Comparison of ENCODE assay signal across 21 cellular contexts in the genomic region with DNA sequence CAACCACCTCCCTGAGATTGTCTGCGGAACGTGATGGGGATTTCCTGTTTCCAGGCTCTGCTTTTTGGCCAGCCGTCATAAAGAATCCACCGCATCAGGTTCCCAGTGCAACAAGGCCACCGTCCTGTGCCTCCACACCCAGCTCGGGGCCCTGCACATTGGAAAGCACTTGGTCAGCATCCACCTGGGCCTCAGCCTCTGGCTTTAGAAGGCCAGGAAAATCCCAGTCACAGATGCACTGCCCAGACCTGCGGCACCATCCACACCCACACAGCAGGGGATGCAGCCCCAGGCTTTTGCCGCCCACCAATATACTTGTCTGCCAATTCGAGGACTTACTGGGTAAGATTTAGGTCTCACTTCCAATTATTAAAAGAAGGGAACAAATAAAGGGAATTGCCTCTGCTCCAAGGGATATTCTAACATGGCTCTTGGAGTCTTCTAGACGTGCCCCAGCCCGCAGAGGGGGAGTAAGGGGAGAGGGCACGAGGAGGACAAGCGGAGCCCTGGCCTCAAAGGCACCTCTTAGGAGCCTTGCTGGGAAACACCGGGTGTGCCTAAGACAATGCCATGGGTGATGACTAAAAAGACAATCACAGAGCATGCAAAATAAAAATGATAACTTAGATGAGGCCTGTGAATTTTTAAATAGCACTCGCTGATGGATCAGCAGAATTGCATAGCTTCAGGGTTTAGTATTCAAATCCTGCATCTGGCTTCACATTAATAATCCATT.
DNase-seq lines count a peak whose midpoint lies in the region; ATAC-seq, FAIRE-seq and TF ChIP-seq lines count a peak whose summit lies in the region.
"Had no signal": no experiment of that assay in that cellular context is flagged by ENCODE, and none has a peak within 500 bp of the region (broad histone marks: within the 10 kb centered on the region; RNA-seq: fewer than 3 reads in every experiment).

No MANE protein-coding gene starts in this region.

- no peak for DNase-seq in HepG2 (ENCODE audit: low spot score)
- no peak for DNase-seq in right lobe of liver
- DNase-seq in activated CD8-positive, alpha-beta T cell treated with anti-CD3 and anti-CD28 coated beads for 36 hours: no peak
- DNase-seq in epithelial cell of prostate (ENCODE audit: low read depth, low spot score): no peak
- no peak for DNase-seq in stimulated activated effector memory CD8-positive, alpha-beta T cell treated with anti-CD3 and anti-CD28 coated beads, Interleukin-12 subunit alpha, Interleukin-12 subunit beta, amount 100 ng/mL, for 72 hours (ENCODE audit: low spot score in 2 of 2)
- DNase-seq in NCI-H2029 treated with DMSO at 0.1 percent for 48 hours (lab: John Stamatoyannopoulos, UW): no peak
- no peak for DNase-seq in GM23248
- DNase-seq: activated naive CD4-positive, alpha-beta T cell treated with anti-CD3 and anti-CD28 coated beads, Interleukin-2, amount 10 ng/mL, durations not matched to agents 7 days and 5 days; brain microvascular endothelial cell; COR-L47; effector CD4-positive, alpha-beta T cell; HFFc6; hippocampal formation; NCI-H187 treated with DMSO at 0.1 percent for 48 hours; NCI-H446 treated with DMSO at 0.1 percent for 48 hours; SHP77 treated with DMSO at 0.1 percent for 48 hours; substantia nigra had no signal

- POLR2A ChIA-PET in HepG2 (lab: Yijun Ruan, JAX): no interaction called here
- POLR2A ChIA-PET in activated CD8-positive, alpha-beta T cell treated with anti-CD3 and anti-CD28 coated beads for 36 hours (lab: Charles Lee): interaction anchor here (0.6 kb wide), 1 partner anchor 15 kb away, joined by 3 read pairs; no protein-coding TSS in a partner anchor

- no TSS peak for BruUV-seq in HepG2 (replicated peaks; lab: Mats Ljungman, UMichigan)

- 97% methylated on average over 13 of the region's 15 CpGs for WGBS in HepG2 (ENCODE audit: low lambda C conversion rate)
- 98% methylated on average over 6 of the region's 15 CpGs for WGBS in right lobe of liver (ENCODE audit: insufficient coverage, low coverage, low lambda C conversion rate, missing lambda C conversion rate)
- WGBS in GM23248 (ENCODE audit: low coverage in 1 of 2, low lambda C conversion rate in 2 of 2, missing lambda C conversion rate in 2 of 2), 2 experiments: 94 to 95% methylated on average over 14 to 15 of the region's 15 CpGs

- peaks cover 39% of the 10 kb centered on the region for H3K4me1 ChIP-seq in HepG2 (ENCODE audit: insufficient read depth, low read length)
- H3K4me1 ChIP-seq in right lobe of liver: no peaks in the 10 kb centered on the region
- H3K4me1 ChIP-seq in GM23248 (ENCODE audit: insufficient read depth): no peaks in the 10 kb centered on the region

- H4K20me1 ChIP-seq in HepG2 (ENCODE audit: insufficient read depth, low read length): peaks cover 6% of the 10 kb centered on the region; the same call in 1 of the 2 replicates
- H4K20me1 ChIP-seq in GM23248 (ENCODE audit: insufficient read depth): no peaks in the 10 kb centered on the region

- H3F3A ChIP-seq in GM23248 (ENCODE audit: insufficient read depth): no peaks in the 10 kb centered on the region

- no peak for ATAC-seq in HepG2
- no peak for ATAC-seq in right lobe of liver
- no peak for ATAC-seq in activated CD8-positive, alpha-beta T cell treated with anti-CD3 and anti-CD28 coated beads for 36 hours
- no peak for ATAC-seq in stimulated activated effector memory CD8-positive, alpha-beta T cell treated with anti-CD3 and anti-CD28 coated beads, Interleukin-12 subunit alpha, Interleukin-12 subunit beta, amount 100 ng/mL, for 72 hours
- ATAC-seq in HG02798 (IDR thresholded peaks at IDR 0.05; ENCODE audit: poor library complexity, unreplicated experiment): no peak
- ATAC-seq: activated CD4-positive, CD25-positive, alpha-beta regulatory T cell treated with anti-CD3 and anti-CD28 coated beads, Interleukin-2, amount 50 U/mL, for 24 hours; sciatic nerve had no signal

- H3K27ac Mint-ChIP-seq in activated CD8-positive, alpha-beta T cell treated with anti-CD3 and anti-CD28 coated beads for 36 hours: peak overlapping the region; percentile 19
- H3K27ac Mint-ChIP-seq in stimulated activated effector memory CD8-positive, alpha-beta T cell treated with anti-CD3 and anti-CD28 coated beads, Interleukin-12 subunit alpha, Interleukin-12 subunit beta, amount 100 ng/mL, for 72 hours: peak overlapping the region; percentile 20
- H3K27ac Mint-ChIP-seq: activated naive CD4-positive, alpha-beta T cell treated with anti-CD3 and anti-CD28 coated beads, Interleukin-2, amount 10 ng/mL, durations not matched to agents 7 days and 5 days; HFFc6; T-helper 1 cell treated with Interleukin-12 subunit alpha and Interleukin-12 subunit beta and Interleukin-4 antibody, amounts not matched to agents 30 μg/mL and 1 μg/mL, for 36 hours had no signal

- H3K4me2 ChIP-seq in HepG2 (ENCODE audit: low read depth, low read length) (no peak overlapping the region), GM23248 (ENCODE audit: unreplicated experiment) (no peak overlapping the region)

- TF ChIP-seq CTCF in HepG2 (CRISPR knock-in tag; IDR thresholded peaks at IDR 0.05) (no peak), right lobe of liver (IDR thresholded peaks at IDR 0.05) (no peak)
- TF ChIP-seq CTCF in activated CD8-positive, alpha-beta T cell treated with anti-CD3 and anti-CD28 coated beads for 36 hours (IDR thresholded peaks at IDR 0.05): no peak

- no peak for TF ChIP-seq POLR2A in HepG2 (IDR thresholded peaks at IDR 0.05; ENCODE audit: insufficient read depth in 1 of 2, low read depth in 2 of 2, low read length in 2 of 2)
- TF ChIP-seq POLR2A in right lobe of liver (IDR thresholded peaks at IDR 0.05): no peak

- FAIRE-seq in HepG2 (lab: Jason Lieb, UNC): no peak

- H3K4me3 ChIP-seq in HepG2 (replicated peaks in 1 of 3; ENCODE audit: insufficient read depth in 1 of 3, low read depth in 2 of 3, low read length in 3 of 3) (no peak overlapping the region), right lobe of liver (no peak overlapping the region), GM23248 (no peak overlapping the region)

- H3K9me3 ChIP-seq in HepG2 (ENCODE audit: low read length): no peaks in the 10 kb centered on the region
- no peaks in the 10 kb centered on the region for H3K9me3 ChIP-seq in right lobe of liver
- H3K9me3 ChIP-seq in GM23248 (ENCODE audit: low read depth): no peaks in the 10 kb centered on the region

- peak overlapping the region; percentile 53 for H3K27ac ChIP-seq in HepG2 (ENCODE audit: extremely low read length, insufficient read depth, low read length)
- H3K27ac ChIP-seq in right lobe of liver: no peak overlapping the region
- peak overlapping the region; percentile 64 for H3K27ac ChIP-seq in epithelial cell of prostate
- no peak overlapping the region for H3K27ac ChIP-seq in GM23248
- H3K27ac ChIP-seq: brain microvascular endothelial cell had no signal

- H2AFZ ChIP-seq in HepG2 (ENCODE audit: low read length): no peak overlapping the region
- no peak overlapping the region for H2AFZ ChIP-seq in GM23248

- H3K9me3 Mint-ChIP-seq in activated CD8-positive, alpha-beta T cell treated with anti-CD3 and anti-CD28 coated beads for 36 hours: no peaks in the 10 kb centered on the region
- H3K9me3 Mint-ChIP-seq in stimulated activated effector memory CD8-positive, alpha-beta T cell treated with anti-CD3 and anti-CD28 coated beads, Interleukin-12 subunit alpha, Interleukin-12 subunit beta, amount 100 ng/mL, for 72 hours: no peaks in the 10 kb centered on the region
- H3K9me3 Mint-ChIP-seq: activated naive CD4-positive, alpha-beta T cell treated with anti-CD3 and anti-CD28 coated beads, Interleukin-2, amount 10 ng/mL, durations not matched to agents 7 days and 5 days; HFFc6; T-helper 1 cell treated with Interleukin-12 subunit alpha and Interleukin-12 subunit beta and Interleukin-4 antibody, amounts not matched to agents 30 μg/mL and 1 μg/mL, for 36 hours had no signal

- no peak overlapping the region for H3K4me3 Mint-ChIP-seq in activated CD8-positive, alpha-beta T cell treated with anti-CD3 and anti-CD28 coated beads for 36 hours
- no peak overlapping the region for H3K4me3 Mint-ChIP-seq in stimulated activated effector memory CD8-positive, alpha-beta T cell treated with anti-CD3 and anti-CD28 coated beads, Interleukin-12 subunit alpha, Interleukin-12 subunit beta, amount 100 ng/mL, for 72 hours
- H3K4me3 Mint-ChIP-seq: activated naive CD4-positive, alpha-beta T cell treated with anti-CD3 and anti-CD28 coated beads, Interleukin-2, amount 10 ng/mL, durations not matched to agents 7 days and 5 days; HFFc6; T-helper 1 cell treated with Interleukin-12 subunit alpha and Interleukin-12 subunit beta and Interleukin-4 antibody, amounts not matched to agents 30 μg/mL and 1 μg/mL, for 36 hours had no signal

- H3K79me2 ChIP-seq in HepG2 (ENCODE audit: insufficient read depth, low read length) (peaks cover 11% of the 10 kb centered on the region), GM23248 (ENCODE audit: insufficient read depth) (peaks cover 70% of the 10 kb centered on the region)

- no peaks in the 10 kb centered on the region for H3K9me2 ChIP-seq in GM23248 (ENCODE audit: insufficient read depth)

- peaks cover 91% of the 10 kb centered on the region for H3K4me1 Mint-ChIP-seq in activated CD8-positive, alpha-beta T cell treated with anti-CD3 and anti-CD28 coated beads for 36 hours (ENCODE audit: low read depth)
- H3K4me1 Mint-ChIP-seq in stimulated activated effector memory CD8-positive, alpha-beta T cell treated with anti-CD3 and anti-CD28 coated beads, Interleukin-12 subunit alpha, Interleukin-12 subunit beta, amount 100 ng/mL, for 72 hours: peaks cover 49% of the 10 kb centered on the region

- H3K36me3 ChIP-seq in HepG2 (replicated peaks in 1 of 2; ENCODE audit: control insufficient read depth in 1 of 2, insufficient read depth in 2 of 2, low read length in 2 of 2): no peaks in the 10 kb centered on the region; a peak in 1 of 5 replicates
- H3K36me3 ChIP-seq in right lobe of liver: no peaks in the 10 kb centered on the region
- H3K36me3 ChIP-seq in GM23248 (ENCODE audit: low read depth): no peaks in the 10 kb centered on the region
- H3K36me3 ChIP-seq: brain microvascular endothelial cell had no signal

- TF ChIP-seq RAD21 in HepG2 (CRISPR knock-in tag; IDR thresholded peaks at IDR 0.05): no peak

- CTCF ChIA-PET in HepG2 (lab: Yijun Ruan, JAX; ENCODE audit: low intra/inter-chr PET ratio, low total read pairs): no interaction called here
- CTCF ChIA-PET in activated CD8-positive, alpha-beta T cell treated with anti-CD3 and anti-CD28 coated beads for 36 hours (lab: Charles Lee): no interaction called here

- intact Hi-C loops in HepG2 (cut with micrococcal nuclease; ENCODE audit: unreplicated experiment) (no loop called here), right lobe of liver (cut with DNase I) (no loop called here)
- intact Hi-C loops in activated CD8-positive, alpha-beta T cell treated with anti-CD3 and anti-CD28 coated beads for 36 hours (cut with micrococcal nuclease): no loop called here

- peaks cover 7% of the 10 kb centered on the region for H3K36me3 Mint-ChIP-seq in activated CD8-positive, alpha-beta T cell treated with anti-CD3 and anti-CD28 coated beads for 36 hours (ENCODE audit: low read depth)
- no peaks in the 10 kb centered on the region for H3K36me3 Mint-ChIP-seq in stimulated activated effector memory CD8-positive, alpha-beta T cell treated with anti-CD3 and anti-CD28 coated beads, Interleukin-12 subunit alpha, Interleukin-12 subunit beta, amount 100 ng/mL, for 72 hours

- in situ Hi-C loops in HepG2 (cut with HindIII; ENCODE audit: extremely low pct_ligation_motif_present, low pct_unique_long_range_greater_than_20kb) (no loop called here), GM23248 (cut with MboI) (no loop called here)

- TF ChIP-seq EP300 in HepG2 (IDR thresholded peaks at IDR 0.05; ENCODE audit: low read depth in 2 of 2, low read length in 2 of 2) (no peak), HepG2 (CRISPR knock-in tag; IDR thresholded peaks at IDR 0.05; ENCODE audit: borderline replicate concordance) (no peak)

- H3K27me3 Mint-ChIP-seq in activated CD8-positive, alpha-beta T cell treated with anti-CD3 and anti-CD28 coated beads for 36 hours: no peaks in the 10 kb centered on the region

- H3K27me3 ChIP-seq in HepG2 (ENCODE audit: control insufficient read depth in 1 of 2, insufficient read depth in 2 of 2, low read length in 2 of 2) (no peaks in the 10 kb centered on the region), right lobe of liver (no peaks in the 10 kb centered on the region), GM23248 (replicated peaks; ENCODE audit: insufficient read depth) (no peaks in the 10 kb centered on the region)
- H3K27me3 ChIP-seq: brain microvascular endothelial cell had no signal

- no peak overlapping the region for H3K9ac ChIP-seq in HepG2 (ENCODE audit: insufficient read depth, low read depth, low read length)
- H3K9ac ChIP-seq in GM23248: no peak overlapping the region

Comparison
In these comparisons a context has a peak if more than half of its experiments do, and no peak if none do; other contexts are left out.
1. H3K27ac ChIP-seq: peak in HepG2 (single experiment) and epithelial cell of prostate (single experiment); none in right lobe of liver (0 of 3) and GM23248 (single experiment).